ENCODE assay signal across 30 cellular contexts in the genomic region with DNA sequence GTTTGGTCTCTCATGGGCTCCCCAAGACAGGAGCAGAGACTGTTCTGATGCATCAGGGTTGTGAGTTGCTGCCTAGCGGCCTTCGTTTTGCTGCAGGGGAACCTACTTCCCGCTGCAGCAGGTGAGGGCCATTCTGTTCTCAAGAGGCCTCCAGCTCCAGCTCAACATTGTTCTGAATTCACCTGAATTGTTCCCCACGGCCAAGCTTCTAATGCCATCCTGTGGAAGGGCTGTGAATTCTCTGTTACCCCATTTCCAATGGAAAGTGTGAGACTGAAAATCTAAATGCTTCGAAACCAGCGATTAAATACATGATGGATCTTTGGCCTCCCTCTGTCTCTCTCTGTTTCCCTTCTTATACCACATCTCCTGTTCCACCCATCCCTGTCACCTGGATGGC.
A peak's percentile ranks its signal among the peaks of the same experiment; 100 is the strongest.
DNase-seq lines count a peak whose midpoint lies in the region; ATAC-seq and TF ChIP-seq lines count a peak whose summit lies in the region.
"Had no signal": no experiment of that assay in that cellular context is flagged by ENCODE, and none has a peak within 500 bp of the region (broad histone marks: within the 10 kb centered on the region; RNA-seq: fewer than 3 reads in every experiment).

No MANE protein-coding gene starts in this region.

- H3K79me2 ChIP-seq in GM23338 (replicated peaks; ENCODE audit: insufficient read depth), result no peaks in the 10 kb centered on the region

- H3K36me3 Mint-ChIP-seq in GM23338 (ENCODE audit: low read depth), result peaks cover 3% of the 10 kb centered on the region; the same call in 1 of the 3 replicates
- H3K36me3 Mint-ChIP-seq: activated naive CD8-positive, alpha-beta T cell; CD4-positive, CD25-positive, alpha-beta regulatory T cell; natural killer cell had no signal

- H3K27ac ChIP-seq in GM23338 (ENCODE audit: low read depth) (no peak overlapping the region), lower lobe of right lung (no peak overlapping the region)
- H3K27ac ChIP-seq: psoas muscle, SJSA1, tibial artery, vagina, VCaP had no signal

- H2AFZ ChIP-seq in GM23338, result no peak overlapping the region

- no peaks in the 10 kb centered on the region for H3K4me1 ChIP-seq in GM23338 (ENCODE audit: insufficient read depth)
- H3K4me1 ChIP-seq in lower lobe of right lung, result no peaks in the 10 kb centered on the region
- H3K4me1 ChIP-seq: HAP-1, psoas muscle, SJSA1, tibial artery, vagina had no signal

- H3K27ac Mint-ChIP-seq in GM23338, result no peak overlapping the region
- H3K27ac Mint-ChIP-seq: activated naive CD8-positive, alpha-beta T cell; CD4-positive, CD25-positive, alpha-beta regulatory T cell; natural killer cell had no signal

- DNase-seq in NCI-H748 (lab: John Stamatoyannopoulos, UW; ENCODE audit: unreplicated experiment) (peak; percentile 27), NCI-H748 treated with DMSO at 0.1 percent for 48 hours (lab: John Stamatoyannopoulos, UW) (no peak), GM23338 (ENCODE audit: low spot score) (peak; percentile 21), NCI-H526 treated with DMSO at 0.1 percent for 48 hours (lab: John Stamatoyannopoulos, UW) (peak; percentile 7), glomerular visceral epithelial cell (ENCODE audit: extremely low spot score) (peak; percentile 21), posterior cingulate gyrus (no peak), lower lobe of right lung (no peak), NCI-H1930 (lab: John Stamatoyannopoulos, UW) (no peak)
- DNase-seq: activated CD4-positive, alpha-beta T cell treated with anti-CD3 and anti-CD28 coated beads for 48 hours; activated CD8-positive, alpha-beta memory T cell treated with anti-CD3 and anti-CD28 coated beads for 24 hours; Calu3; CD4-positive, CD25-positive, alpha-beta regulatory T cell; effector CD4-positive, alpha-beta T cell; mucosa of descending colon; MV-4-11; natural killer cell; NCI-H1694 treated with DMSO at 0.1 percent for 48 hours; NCI-H524; nucleus accumbens; psoas muscle; stimulated activated CD4-positive, alpha-beta T cell treated with anti-CD3 and anti-CD28 coated beads, Interleukin-4, amount 100 ng/mL, for 24 hours; T-helper 9 cell; tibial artery had no signal

- intact Hi-C loops in posterior cingulate gyrus (cut with DNase I), result no loop called here
- intact Hi-C loops in lower lobe of right lung (cut with DNase I), result no loop called here

- no peaks in the 10 kb centered on the region for H3K9me3 ChIP-seq in lower lobe of right lung
- H3K9me3 ChIP-seq: HAP-1, mucosa of descending colon, psoas muscle, tibial artery, vagina had no signal

- H3K4me1 Mint-ChIP-seq in GM23338, result peaks cover 3% of the 10 kb centered on the region; the same call in 1 of the 3 replicates
- H3K4me1 Mint-ChIP-seq: CD4-positive, CD25-positive, alpha-beta regulatory T cell; natural killer cell had no signal

- peaks cover 3% of the 10 kb centered on the region; the same call in 1 of the 3 replicates for H3K9me3 Mint-ChIP-seq in GM23338
- H3K9me3 Mint-ChIP-seq: CD4-positive, CD25-positive, alpha-beta regulatory T cell; natural killer cell had no signal

- H3K4me3 ChIP-seq in GM23338 (no peak overlapping the region), lower lobe of right lung (no peak overlapping the region)
- H3K4me3 ChIP-seq: GM12878, HAP-1, lung, mucosa of descending colon, psoas muscle, SJSA1, tibial artery, vagina had no signal

- ATAC-seq in GM23338, result peak; percentile 46; the same call in 2 of the 3 replicates
- no peak for ATAC-seq in lower lobe of right lung
- ATAC-seq: GM12878, mucosa of descending colon, natural killer cell, psoas muscle had no signal

- H3K27me3 Mint-ChIP-seq in GM23338 (ENCODE audit: insufficient read depth, low read depth, poor library complexity), result peaks cover 2% of the 10 kb centered on the region
- H3K27me3 Mint-ChIP-seq: CD4-positive, CD25-positive, alpha-beta regulatory T cell had no signal

- H3F3A ChIP-seq in GM23338 (replicated peaks; ENCODE audit: low read depth), result no peaks in the 10 kb centered on the region

- H3K4me3 Mint-ChIP-seq in GM23338, result no peak overlapping the region
- H3K4me3 Mint-ChIP-seq: activated naive CD8-positive, alpha-beta T cell; CD4-positive, CD25-positive, alpha-beta regulatory T cell; natural killer cell had no signal

- H3K36me3 ChIP-seq in GM23338 (ENCODE audit: insufficient read depth), result no peaks in the 10 kb centered on the region
- no peaks in the 10 kb centered on the region for H3K36me3 ChIP-seq in lower lobe of right lung
- H3K36me3 ChIP-seq: HAP-1, SJSA1, tibial artery, vagina had no signal

- no peaks in the 10 kb centered on the region for H4K20me1 ChIP-seq in GM23338 (replicated peaks; ENCODE audit: insufficient read depth)

- peak; percentile 23 to 50; a peak in 3 of 4 replicates for TF ChIP-seq CTCF in GM23338 (conservative IDR thresholded peaks at IDR 0.05; ENCODE audit: low read depth in 2 of 2)
- TF ChIP-seq CTCF in lower lobe of right lung (IDR thresholded peaks at IDR 0.05), result no peak

- H3K9me2 ChIP-seq in GM23338 (ENCODE audit: insufficient read depth), result no peaks in the 10 kb centered on the region

- H3K4me2 ChIP-seq in GM23338, result no peak overlapping the region

- H3K27me3 ChIP-seq in GM23338 (ENCODE audit: insufficient read depth) (no peaks in the 10 kb centered on the region), lower lobe of right lung (ENCODE audit: low read depth) (no peaks in the 10 kb centered on the region)
- H3K27me3 ChIP-seq: tibial artery, vagina had no signal

TF ChIP-seq in GM23338, 12 proteins besides CTCF, POLR2A, EP300 and RAD21 (continues in another document):
- TF ChIP-seq JUNB (IDR thresholded peaks at IDR 0.05; ENCODE audit: unreplicated experiment) (no peak), ZNF331 (CRISPR knock-in tag; IDR thresholded peaks at IDR 0.05; ENCODE audit: low read depth) (no peak), POLR2AphosphoS5 (IDR thresholded peaks at IDR 0.05; ENCODE audit: low read depth) (no peak), ZNF114 (CRISPR knock-in tag; IDR thresholded peaks at IDR 0.05) (no peak), CREB1 (CRISPR knock-in tag; IDR thresholded peaks at IDR 0.05; ENCODE audit: low read depth) (no peak), NANOG (IDR thresholded peaks at IDR 0.05; ENCODE audit: borderline replicate concordance) (no peak), EZH2 (IDR thresholded peaks at IDR 0.05; ENCODE audit: low read depth, unreplicated experiment) (no peak)
- TF ChIP-seq, protein P1, sequence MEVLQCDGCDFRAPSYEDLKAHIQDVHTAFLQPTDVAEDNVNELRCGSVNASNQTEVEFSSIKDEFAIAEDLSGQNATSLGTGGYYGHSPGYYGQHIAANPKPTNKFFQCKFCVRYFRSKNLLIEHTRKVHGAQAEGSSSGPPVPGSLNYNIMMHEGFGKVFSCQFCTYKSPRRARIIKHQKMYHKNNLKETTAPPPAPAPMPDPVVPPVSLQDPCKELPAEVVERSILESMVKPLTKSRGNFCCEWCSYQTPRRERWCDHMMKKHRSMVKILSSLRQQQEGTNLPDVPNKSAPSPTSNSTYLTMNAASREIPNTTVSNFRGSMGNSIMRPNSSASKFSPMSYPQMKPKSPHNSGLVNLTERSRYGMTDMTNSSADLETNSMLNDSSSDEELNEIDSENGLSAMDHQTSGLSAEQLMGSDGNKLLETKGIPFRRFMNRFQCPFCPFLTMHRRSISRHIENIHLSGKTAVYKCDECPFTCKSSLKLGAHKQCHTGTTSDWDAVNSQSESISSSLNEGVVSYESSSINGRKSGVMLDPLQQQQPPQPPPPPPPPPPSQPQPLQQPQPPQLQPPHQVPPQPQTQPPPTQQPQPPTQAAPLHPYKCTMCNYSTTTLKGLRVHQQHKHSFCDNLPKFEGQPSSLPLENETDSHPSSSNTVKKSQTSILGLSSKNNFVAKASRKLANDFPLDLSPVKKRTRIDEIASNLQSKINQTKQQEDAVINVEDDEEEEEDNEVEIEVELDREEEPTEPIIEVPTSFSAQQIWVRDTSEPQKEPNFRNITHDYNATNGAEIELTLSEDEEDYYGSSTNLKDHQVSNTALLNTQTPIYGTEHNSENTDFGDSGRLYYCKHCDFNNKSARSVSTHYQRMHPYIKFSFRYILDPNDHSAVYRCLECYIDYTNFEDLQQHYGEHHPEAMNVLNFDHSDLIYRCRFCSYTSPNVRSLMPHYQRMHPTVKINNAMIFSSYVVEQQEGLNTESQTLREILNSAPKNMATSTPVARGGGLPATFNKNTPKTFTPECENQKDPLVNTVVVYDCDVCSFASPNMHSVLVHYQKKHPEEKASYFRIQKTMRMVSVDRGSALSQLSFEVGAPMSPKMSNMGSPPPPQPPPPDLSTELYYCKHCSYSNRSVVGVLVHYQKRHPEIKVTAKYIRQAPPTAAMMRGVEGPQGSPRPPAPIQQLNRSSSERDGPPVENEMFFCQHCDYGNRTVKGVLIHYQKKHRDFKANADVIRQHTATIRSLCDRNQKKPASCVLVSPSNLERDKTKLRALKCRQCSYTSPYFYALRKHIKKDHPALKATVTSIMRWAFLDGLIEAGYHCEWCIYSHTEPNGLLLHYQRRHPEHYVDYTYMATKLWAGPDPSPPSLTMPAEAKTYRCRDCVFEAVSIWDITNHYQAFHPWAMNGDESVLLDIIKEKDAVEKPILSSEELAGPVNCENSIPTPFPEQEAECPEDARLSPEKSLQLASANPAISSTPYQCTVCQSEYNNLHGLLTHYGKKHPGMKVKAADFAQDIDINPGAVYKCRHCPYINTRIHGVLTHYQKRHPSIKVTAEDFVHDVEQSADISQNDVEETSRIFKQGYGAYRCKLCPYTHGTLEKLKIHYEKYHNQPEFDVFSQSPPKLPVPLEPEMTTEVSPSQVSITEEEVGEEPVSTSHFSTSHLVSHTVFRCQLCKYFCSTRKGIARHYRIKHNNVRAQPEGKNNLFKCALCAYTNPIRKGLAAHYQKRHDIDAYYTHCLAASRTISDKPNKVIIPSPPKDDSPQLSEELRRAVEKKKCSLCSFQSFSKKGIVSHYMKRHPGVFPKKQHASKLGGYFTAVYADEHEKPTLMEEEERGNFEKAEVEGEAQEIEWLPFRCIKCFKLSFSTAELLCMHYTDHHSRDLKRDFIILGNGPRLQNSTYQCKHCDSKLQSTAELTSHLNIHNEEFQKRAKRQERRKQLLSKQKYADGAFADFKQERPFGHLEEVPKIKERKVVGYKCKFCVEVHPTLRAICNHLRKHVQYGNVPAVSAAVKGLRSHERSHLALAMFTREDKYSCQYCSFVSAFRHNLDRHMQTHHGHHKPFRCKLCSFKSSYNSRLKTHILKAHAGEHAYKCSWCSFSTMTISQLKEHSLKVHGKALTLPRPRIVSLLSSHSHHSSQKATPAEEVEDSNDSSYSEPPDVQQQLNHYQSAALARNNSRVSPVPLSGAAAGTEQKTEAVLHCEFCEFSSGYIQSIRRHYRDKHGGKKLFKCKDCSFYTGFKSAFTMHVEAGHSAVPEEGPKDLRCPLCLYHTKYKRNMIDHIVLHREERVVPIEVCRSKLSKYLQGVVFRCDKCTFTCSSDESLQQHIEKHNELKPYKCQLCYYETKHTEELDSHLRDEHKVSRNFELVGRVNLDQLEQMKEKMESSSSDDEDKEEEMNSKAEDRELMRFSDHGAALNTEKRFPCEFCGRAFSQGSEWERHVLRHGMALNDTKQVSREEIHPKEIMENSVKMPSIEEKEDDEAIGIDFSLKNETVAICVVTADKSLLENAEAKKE (CRISPR knock-in tag; IDR thresholded peaks at IDR 0.05), result no peak

Comparison
In these comparisons a context has a peak if more than half of its experiments do, and no peak if none do; other contexts are left out.
1. DNase-seq: peak in NCI-H748 (single experiment), GM23338 (single experiment), NCI-H526 treated with DMSO at 0.1 percent for 48 hours (single experiment) and glomerular visceral epithelial cell (single experiment); none in NCI-H748 treated with DMSO at 0.1 percent for 48 hours (single experiment), posterior cingulate gyrus (0 of 10), lower lobe of right lung (single experiment) and NCI-H1930 (0 of 2).